Comparison of ENCODE assay signal across 16 cellular contexts in genomic region chr7:17781491-17782215, GRCh38.
DNase-seq lines count a peak whose midpoint lies in the region; TF ChIP-seq lines count a peak whose summit lies in the region.
"Had no signal": no experiment of that assay in that cellular context is flagged by ENCODE, and none has a peak within 500 bp of the region (broad histone marks: within the 10 kb centered on the region; RNA-seq: fewer than 3 reads in every experiment).

No MANE protein-coding gene starts in this region.

- no peak overlapping the region for H3K27ac ChIP-seq in AG04450 (ENCODE audit: low read depth, low read length)
- H3K27ac ChIP-seq in SK-N-SH (ENCODE audit: low read depth in 2 of 2, low read length in 1 of 2), result no peak overlapping the region
- no peak overlapping the region for H3K27ac ChIP-seq in fibroblast of lung (ENCODE audit: insufficient read depth, low read length)
- no peak overlapping the region for H3K27ac ChIP-seq in colonic mucosa
- H3K27ac ChIP-seq in prostate gland, result no peak overlapping the region
- H3K27ac ChIP-seq: gastroesophageal sphincter, pancreas had no signal

- no peak for TF ChIP-seq EP300 in SK-N-SH (IDR thresholded peaks at IDR 0.05; ENCODE audit: borderline replicate concordance in 1 of 2, low read depth in 1 of 2, low read length in 1 of 2)

- no peak for TF ChIP-seq POLR2A in prostate gland (IDR thresholded peaks at IDR 0.05)

- H3K9me3 ChIP-seq in AG04450 (ENCODE audit: control insufficient read depth, insufficient read depth, low read length), result no peaks in the 10 kb centered on the region
- H3K9me3 ChIP-seq in SK-N-SH, result no peaks in the 10 kb centered on the region
- H3K9me3 ChIP-seq in fibroblast of lung (ENCODE audit: control insufficient read depth, insufficient read depth, low read depth, low read length), result no peaks in the 10 kb centered on the region
- no peaks in the 10 kb centered on the region for H3K9me3 ChIP-seq in colonic mucosa
- H3K9me3 ChIP-seq in prostate gland, result no peaks in the 10 kb centered on the region
- H3K9me3 ChIP-seq: gastroesophageal sphincter, pancreas had no signal

- H4K20me1 ChIP-seq in SK-N-SH (ENCODE audit: insufficient read depth) (no peaks in the 10 kb centered on the region), fibroblast of lung (ENCODE audit: control insufficient read depth, extremely low read depth, insufficient read depth, low read length) (no peaks in the 10 kb centered on the region)

- POLR2A ChIA-PET in AG04450 (lab: Yijun Ruan, JAX), result no interaction called here
- POLR2A ChIA-PET in SK-N-SH (lab: Yijun Ruan, JAX), result no interaction called here

- TF ChIP-seq CTCF in AG04450 (IDR thresholded peaks at IDR 0.05; ENCODE audit: low read depth, low read length), result no peak
- no peak for TF ChIP-seq CTCF in HFFc6 (IDR thresholded peaks at IDR 0.05)
- no peak for TF ChIP-seq CTCF in SK-N-SH (IDR thresholded peaks at IDR 0.05)
- no peak for TF ChIP-seq CTCF in fibroblast of lung (conservative IDR thresholded peaks at IDR 0.05 in 1 of 2, IDR thresholded peaks at IDR 0.05 in 1 of 2; ENCODE audit: low read depth in 1 of 2, low read length in 2 of 2)
- no peak for TF ChIP-seq CTCF in mesothelial cell of epicardium (IDR thresholded peaks at IDR 0.05; ENCODE audit: unreplicated experiment)
- no peak for TF ChIP-seq CTCF in colonic mucosa (IDR thresholded peaks at IDR 0.05)
- TF ChIP-seq CTCF in prostate gland (IDR thresholded peaks at IDR 0.05), result no peak

- H3K4me3 ChIP-seq in AG04450 (ENCODE audit: low read depth, low read length), result no peak overlapping the region
- no peak overlapping the region for H3K4me3 ChIP-seq in SK-N-SH (ENCODE audit: low read depth in 2 of 2, low read length in 1 of 2)
- no peak overlapping the region for H3K4me3 ChIP-seq in fibroblast of lung (replicated peaks in 1 of 4; ENCODE audit: control extremely low read depth in 1 of 4, insufficient read depth in 1 of 4, low read depth in 3 of 4, low read length in 4 of 4)
- H3K4me3 ChIP-seq in H7 (ENCODE audit: insufficient read depth, low read depth, low read length), result no peak overlapping the region
- H3K4me3 ChIP-seq in colonic mucosa, result no peak overlapping the region
- H3K4me3 ChIP-seq in prostate gland, result no peak overlapping the region
- H3K4me3 ChIP-seq: gastroesophageal sphincter, pancreas had no signal

- H3K36me3 ChIP-seq in SK-N-SH (replicated peaks in 1 of 2; ENCODE audit: control insufficient read depth in 1 of 2, insufficient read depth in 2 of 2, low read length in 1 of 2) (peaks cover 0 to 2% of the 10 kb centered on the region in 2 experiments), fibroblast of lung (ENCODE audit: control insufficient read depth, insufficient read depth, low read length) (no peaks in the 10 kb centered on the region), H7 (replicated peaks; ENCODE audit: control insufficient read depth, insufficient read depth, low read length) (no peaks in the 10 kb centered on the region), colonic mucosa (no peaks in the 10 kb centered on the region), prostate gland (no peaks in the 10 kb centered on the region)
- H3K36me3 ChIP-seq: gastroesophageal sphincter, pancreas had no signal

- H3K4me2 ChIP-seq in SK-N-SH (no peak overlapping the region), fibroblast of lung (ENCODE audit: extremely low read depth, insufficient read depth, low read length) (no peak overlapping the region)

- no peak for TF ChIP-seq RAD21 in SK-N-SH (IDR thresholded peaks at IDR 0.05; ENCODE audit: low read length)

- intact Hi-C loops in colonic mucosa (cut with DNase I), result no loop called here
- intact Hi-C loops in prostate gland (cut with DNase I), result no loop called here

- no peaks in the 10 kb centered on the region for H3K9me3 Mint-ChIP-seq in HFFc6
- H3K9me3 Mint-ChIP-seq in mesothelial cell of epicardium, result no peaks in the 10 kb centered on the region
- H3K9me3 Mint-ChIP-seq: activated T-helper 1 cell treated with anti-CD3 and anti-CD28 coated beads, Interleukin-12 subunit alpha, Interleukin-12 subunit beta, Interleukin-2, Interleukin-4 antibody, amounts not matched to agents 30 ng/mL and 10 ng/mL and 1 ng/mL, durations not matched to agents 14 hours and 24 hours and 36 hours had no signal

- H3K9ac ChIP-seq in SK-N-SH (no peak overlapping the region), fibroblast of lung (ENCODE audit: insufficient read depth, low read length) (no peak overlapping the region), colonic mucosa (ENCODE audit: low read depth in 2 of 2, low read length in 2 of 2) (no peak overlapping the region)

- H3F3A ChIP-seq in SK-N-SH (replicated peaks; ENCODE audit: insufficient read depth), result peaks cover 8% of the 10 kb centered on the region

- no peaks in the 10 kb centered on the region for H3K9me2 ChIP-seq in SK-N-SH

- WGBS in SK-N-SH (ENCODE audit: low lambda C conversion rate), result 39% methylated on average over 7 of the region's 7 CpGs
- 76% methylated on average over 7 of the region's 7 CpGs for WGBS in prostate gland

- H3K4me3 Mint-ChIP-seq in HFFc6, result no peak overlapping the region
- no peak overlapping the region for H3K4me3 Mint-ChIP-seq in mesothelial cell of epicardium
- H3K4me3 Mint-ChIP-seq: activated T-helper 1 cell treated with anti-CD3 and anti-CD28 coated beads, Interleukin-12 subunit alpha, Interleukin-12 subunit beta, Interleukin-2, Interleukin-4 antibody, amounts not matched to agents 30 ng/mL and 10 ng/mL and 1 ng/mL, durations not matched to agents 14 hours and 24 hours and 36 hours had no signal

- no peaks in the 10 kb centered on the region for H3K79me2 ChIP-seq in SK-N-SH (ENCODE audit: insufficient read depth)
- no peaks in the 10 kb centered on the region for H3K79me2 ChIP-seq in fibroblast of lung (ENCODE audit: control insufficient read depth, insufficient read depth, low read length)

- CTCF ChIA-PET in AG04450 (lab: Charles Lee), result no interaction called here
- CTCF ChIA-PET in SK-N-SH (lab: Yijun Ruan, JAX), result interaction anchor here (1.3 to 1.8 kb wide), 3 partner anchors 9 to 571 kb away, joined by 3 to 7 read pairs (median 4); no protein-coding TSS in a partner anchor

- no peaks in the 10 kb centered on the region for H3K27me3 ChIP-seq in AG04450 (ENCODE audit: control insufficient read depth, insufficient read depth, low read length)
- no peaks in the 10 kb centered on the region for H3K27me3 ChIP-seq in SK-N-SH (ENCODE audit: insufficient read depth)
- no peaks in the 10 kb centered on the region for H3K27me3 ChIP-seq in fibroblast of lung (ENCODE audit: control insufficient read depth, insufficient read depth, low read length)
- no peaks in the 10 kb centered on the region for H3K27me3 ChIP-seq in H7 (ENCODE audit: control insufficient read depth, insufficient read depth, low read length)
- H3K27me3 ChIP-seq in colonic mucosa, result no peaks in the 10 kb centered on the region
- H3K27me3 ChIP-seq in prostate gland (replicated peaks; ENCODE audit: insufficient read depth), result no peaks in the 10 kb centered on the region
- H3K27me3 ChIP-seq: gastroesophageal sphincter, pancreas had no signal

- H3K27me3 Mint-ChIP-seq in HFFc6 (ENCODE audit: insufficient read depth) (peaks cover 1% of the 10 kb centered on the region; the same call in 1 of the 2 replicates), mesothelial cell of epicardium (ENCODE audit: low read depth) (no peaks in the 10 kb centered on the region)

- DNase-seq in AG04450 (ENCODE audit: low read depth, low spot score), result peak; percentile 48
- DNase-seq in HFFc6, result no peak
- DNase-seq in SK-N-SH, result no peak
- DNase-seq in fibroblast of lung (ENCODE audit: low read depth in 2 of 2), result peak; percentile 75 to 98
- no peak for DNase-seq in mesothelial cell of epicardium (ENCODE audit: low spot score in 2 of 2, unreplicated experiment in 2 of 2)
- no peak for DNase-seq in H7
- no peak for DNase-seq in colonic mucosa
- DNase-seq in prostate gland (ENCODE audit: low spot score), result no peak
- DNase-seq: activated CD4-positive, alpha-beta T cell treated with anti-CD3 and anti-CD28 coated beads, Interleukin-2, amount 50 U/mL, for 4 hours; DMS79; effector CD4-positive, alpha-beta T cell; NCI-H1436; NCI-H524 treated with DMSO at 0.1 percent for 48 hours; pancreas had no signal

- H3K4me1 ChIP-seq in SK-N-SH (ENCODE audit: control insufficient read depth in 1 of 2, insufficient read depth in 2 of 2, low read depth in 1 of 2, low read length in 1 of 2) (no peaks in the 10 kb centered on the region; a peak in 1 of 4 replicates), fibroblast of lung (ENCODE audit: control insufficient read depth, extremely low read depth, insufficient read depth, low read length) (no peaks in the 10 kb centered on the region), colonic mucosa (no peaks in the 10 kb centered on the region), prostate gland (replicated peaks) (no peaks in the 10 kb centered on the region)
- H3K4me1 ChIP-seq: gastroesophageal sphincter had no signal

- H3K4me1 Mint-ChIP-seq in HFFc6 (ENCODE audit: low read depth) (peaks cover 19% of the 10 kb centered on the region), mesothelial cell of epicardium (no peaks in the 10 kb centered on the region)

- H2AFZ ChIP-seq in SK-N-SH (ENCODE audit: low read depth) (no peak overlapping the region), fibroblast of lung (ENCODE audit: low read length) (no peak overlapping the region)

- H3K36me3 Mint-ChIP-seq in HFFc6 (ENCODE audit: low read depth) (no peaks in the 10 kb centered on the region), mesothelial cell of epicardium (no peaks in the 10 kb centered on the region)

- H3K27ac Mint-ChIP-seq in HFFc6 (peak overlapping the region; percentile 34; the same call in 1 of the 2 replicates), mesothelial cell of epicardium (no peak overlapping the region)
- H3K27ac Mint-ChIP-seq: activated T-helper 1 cell treated with anti-CD3 and anti-CD28 coated beads, Interleukin-12 subunit alpha, Interleukin-12 subunit beta, Interleukin-2, Interleukin-4 antibody, amounts not matched to agents 30 ng/mL and 10 ng/mL and 1 ng/mL, durations not matched to agents 14 hours and 24 hours and 36 hours had no signal

TF ChIP-seq in SK-N-SH, 30 proteins besides CTCF, POLR2A, EP300 and RAD21 (continues in another document):
- 0 out of 2 replicates have a peak, but pooled peaks have one; percentile 28 for TF ChIP-seq JUND (IDR thresholded peaks at IDR 0.05)

Comparison
In these comparisons a context has a peak if more than half of its experiments do, and no peak if none do; other contexts are left out.
1. DNase-seq: peak in AG04450 (single experiment) and fibroblast of lung (2 of 2); none in HFFc6 (single experiment), SK-N-SH (single experiment), mesothelial cell of epicardium (0 of 2), H7 (single experiment), colonic mucosa (single experiment) and prostate gland (single experiment).